In the genomic region with DNA sequence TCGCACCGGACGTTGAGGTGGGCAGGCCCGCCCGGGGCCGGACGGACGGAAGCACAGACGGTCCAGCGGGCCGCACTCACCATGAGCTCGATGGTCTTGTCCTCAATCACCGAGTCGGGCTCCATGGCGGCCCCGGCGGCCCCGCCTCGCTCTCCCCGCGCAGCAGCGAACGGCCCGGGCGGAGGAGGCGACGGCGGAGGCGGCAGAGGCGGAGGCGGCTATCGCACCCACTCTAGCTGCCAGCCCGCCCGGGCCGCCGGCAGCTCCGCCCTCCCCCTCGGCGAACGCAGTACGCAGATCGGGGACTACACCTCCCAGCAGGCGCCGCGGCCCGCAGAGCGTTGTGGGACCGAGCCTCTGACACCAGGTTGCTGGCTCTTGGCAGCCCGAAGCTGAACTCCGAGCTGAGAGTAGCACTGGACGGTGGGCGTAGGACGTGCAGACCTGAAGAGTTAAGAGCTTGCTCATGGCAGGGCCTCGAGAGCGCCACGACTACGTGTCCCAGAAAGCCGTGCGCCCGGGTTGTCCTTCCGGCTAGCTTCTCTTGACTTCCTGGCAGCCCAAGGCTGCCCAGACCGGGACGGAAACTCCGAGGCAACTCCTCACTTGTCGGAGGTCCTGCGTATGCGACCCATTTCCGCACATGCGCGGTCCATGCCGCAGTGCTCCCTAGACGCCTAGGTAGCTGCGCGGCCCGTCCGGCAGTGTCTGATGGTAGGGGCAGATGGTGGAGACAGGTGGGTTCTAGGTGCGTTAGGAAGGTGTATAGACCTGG, we compare ENCODE assay signal across 8 cellular contexts. TPM values are rescaled to one million over a fixed set of nuclear protein-coding genes. Genes with fewer than 3 reads are reported as not detected.
DNase-seq lines count a peak whose midpoint lies in the region; ATAC-seq and TF ChIP-seq lines count a peak whose summit lies in the region.

A gene (minus strand): TSS at position 261 of the 775 bp plus-strand sequence. CDS start 136 bp downstream, at position 125.

- ATAC-seq in GM19043 (IDR thresholded peaks at IDR 0.05; ENCODE audit: low read depth, unreplicated experiment) (peak; percentile 74), HG03378 (IDR thresholded peaks at IDR 0.05; ENCODE audit: unreplicated experiment) (peak; percentile 72)

- DNase-seq in AG10803 (ENCODE audit: low read depth) (peak; percentile 96), NCI-H460 (ENCODE audit: extremely low read depth, low read depth) (peak; percentile 97), cerebellum (ENCODE audit: low spot score) (peak; percentile 97), kidney epithelial cell (ENCODE audit: low read depth) (peak; percentile 93)
- peak; percentile 92 for DNase-seq in activated CD4-positive, alpha-beta T cell treated with anti-CD3 and anti-CD28 coated beads for 1 hour
- peak; percentile 94 to 96 for DNase-seq in stimulated activated CD4-positive, alpha-beta T cell treated with anti-CD3 and anti-CD28 coated beads, Interleukin-15, amount 100 ng/mL, for 48 hours (ENCODE audit: low read depth in 2 of 2)

- H3K4me3 ChIP-seq in AG10803 (ENCODE audit: low read length) (peak within 1 kb of the TSS; percentile 96), kidney epithelial cell (ENCODE audit: low read depth, low read length) (peak within 1 kb of the TSS; percentile 65)

- H3K27me3 ChIP-seq in kidney epithelial cell (ENCODE audit: control insufficient read depth, insufficient read depth, low read length) = no peaks in the 10 kb centered on the region

- TF ChIP-seq CTCF in AG10803 (conservative IDR thresholded peaks at IDR 0.05; ENCODE audit: low read length) = no peak
- no peak for TF ChIP-seq CTCF in kidney epithelial cell (IDR thresholded peaks at IDR 0.05; ENCODE audit: insufficient read depth, low read length, poor library complexity, severe bottlenecking)

- H3K36me3 ChIP-seq in kidney epithelial cell (ENCODE audit: control insufficient read depth, insufficient read depth, low read length) = no peaks in the 10 kb centered on the region

RNA-seq across cellular contexts. Expression of the gene that starts here (rescaled TPM):
- total RNA-seq in NCI-H460 (2014; rRNA removed; shearing (Covaris generic)) = 66.3 and 71.5 TPM in 2 replicates
- 36.3 and 36.5 TPM in 2 replicates for polyA plus RNA-seq in NCI-H460 (2014; cell fraction: nucleus; rRNA removed)
- total RNA-seq in cerebellum = 91.2 TPM
- 52.8 and 75.1 TPM in 2 replicates for total RNA-seq in kidney epithelial cell

Comparison
In these comparisons a context has a peak if more than half of its experiments do, and no peak if none do; other contexts are left out.
1. Peak in every context shown above with its lines: DNase-seq, ATAC-seq and H3K4me3 ChIP-seq.